ENCODE assay signal across 33 cellular contexts in the genomic region with DNA sequence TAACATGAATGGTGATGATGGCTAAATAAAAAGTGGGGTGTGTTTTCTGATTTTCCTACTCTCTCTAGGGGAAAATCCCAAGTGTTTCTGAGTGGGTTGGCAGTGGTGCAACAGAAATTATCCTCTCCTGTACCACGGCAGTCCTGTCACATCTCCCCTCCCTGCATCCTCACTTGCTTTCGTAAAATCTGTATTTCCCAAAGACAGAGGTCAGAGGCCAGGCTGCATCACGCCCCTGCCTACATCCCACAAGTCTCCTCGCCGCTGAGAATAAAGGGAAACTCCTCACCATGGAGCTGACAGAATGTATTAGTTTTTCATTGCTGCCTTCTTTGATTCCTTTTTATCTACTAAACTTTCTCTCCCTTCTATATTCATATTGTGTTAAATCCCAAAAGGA. TPM values are rescaled to one million over a fixed set of nuclear protein-coding genes. Genes with fewer than 3 reads are reported as not detected.
A peak's percentile ranks its signal among the peaks of the same experiment; 100 is the strongest.
DNase-seq lines count a peak whose midpoint lies in the region; ATAC-seq and TF ChIP-seq lines count a peak whose summit lies in the region.
"Had no signal": no experiment of that assay in that cellular context is flagged by ENCODE, and none has a peak within 500 bp of the region (broad histone marks: within the 10 kb centered on the region; RNA-seq: fewer than 3 reads in every experiment).

No MANE protein-coding gene starts in this region.

- TF ChIP-seq POLR2A in esophagus muscularis mucosa (IDR thresholded peaks at IDR 0.05; ENCODE audit: low read depth) (no peak), gastrocnemius medialis (IDR thresholded peaks at IDR 0.05) (no peak)

- no peak overlapping the region for H3K4me3 Mint-ChIP-seq in activated CD4-positive, alpha-beta memory T cell treated with anti-CD3 and anti-CD28 coated beads, Interleukin-2, amount 10 ng/mL, durations not matched to agents 7 days and 5 days
- no peak overlapping the region for H3K4me3 Mint-ChIP-seq in activated CD4-positive, alpha-beta memory T cell treated with anti-CD3 and anti-CD28 coated beads for 36 hours
- H3K4me3 Mint-ChIP-seq: activated B cell treated with CpG ODN at 0.5 μM for 24 hours; activated T-helper 17 cell treated with anti-CD3 and anti-CD28 coated beads, Interleukin-2, amount 50 U/mL, for 72 hours had no signal

- 94% methylated on average over 5 of the region's 5 CpGs for WGBS in esophagus muscularis mucosa
- WGBS in heart right ventricle, 2 donors: 87 to 91% methylated on average over 5 of the region's 5 CpGs

- H3K36me3 ChIP-seq in esophagus muscularis mucosa (no peaks in the 10 kb centered on the region), SJCRH30 (no peaks in the 10 kb centered on the region), gastrocnemius medialis (no peaks in the 10 kb centered on the region), heart right ventricle (no peaks in the 10 kb centered on the region)
- H3K36me3 ChIP-seq: colonic mucosa, neutrophil, sigmoid colon, upper lobe of right lung had no signal

- peak; percentile 2 for DNase-seq in activated CD4-positive, alpha-beta memory T cell treated with anti-CD3 and anti-CD28 coated beads, Interleukin-2, amount 10 ng/mL, durations not matched to agents 7 days and 5 days
- DNase-seq in activated CD4-positive, alpha-beta memory T cell treated with anti-CD3 and anti-CD28 coated beads for 36 hours: no peak
- peak; percentile 29 for DNase-seq in esophagus muscularis mucosa (ENCODE audit: extremely low spot score)
- peak; percentile 5 for DNase-seq in posterior vena cava (ENCODE audit: low spot score)
- DNase-seq in SJCRH30: no peak
- no peak for DNase-seq in gastrocnemius medialis
- no peak for DNase-seq in heart right ventricle
- no peak for DNase-seq in NCI-H2196 (lab: John Stamatoyannopoulos, UW; ENCODE audit: unreplicated experiment)
- DNase-seq: 8988T; activated B cell treated with CpG ODN at 0.5 μM for 24 hours; activated CD4-positive, alpha-beta T cell treated with anti-CD3 and anti-CD28 coated beads, Interleukin-2, amount 50 U/mL, for 4 hours; activated naive CD4-positive, alpha-beta T cell treated with anti-CD3 and anti-CD28 coated beads, Interleukin-2, amount 50 U/mL, for 16 hours; amniotic stem cell; DMS53; effector memory CD4-positive, alpha-beta T cell; foreskin melanocyte; mesendoderm; NCI-H1105 treated with DMSO at 0.1 percent for 48 hours; NCI-H1930; NCI-H526; NK-92 treated with Interleukin-12 subunit alpha and Interleukin-12 subunit beta, amount 100 ng/mL, for 24 hours; PC-3; psoas muscle; SHP77; stimulated activated CD4-positive, alpha-beta T cell treated with anti-CD3 and anti-CD28 coated beads, Interleukin-2, amount 100 ng/mL, for 24 hours; SW 1271 had no signal

- no peak for TF ChIP-seq EP300 in esophagus muscularis mucosa (IDR thresholded peaks at IDR 0.05)

- peaks cover 19% of the 10 kb centered on the region for H3K4me1 Mint-ChIP-seq in activated CD4-positive, alpha-beta memory T cell treated with anti-CD3 and anti-CD28 coated beads, Interleukin-2, amount 10 ng/mL, durations not matched to agents 7 days and 5 days
- peaks cover 35% of the 10 kb centered on the region for H3K4me1 Mint-ChIP-seq in activated CD4-positive, alpha-beta memory T cell treated with anti-CD3 and anti-CD28 coated beads for 36 hours (ENCODE audit: low read depth)

- H3K4me1 ChIP-seq in esophagus muscularis mucosa: no peaks in the 10 kb centered on the region
- H3K4me1 ChIP-seq in SJCRH30: peaks cover 4% of the 10 kb centered on the region
- no peaks in the 10 kb centered on the region for H3K4me1 ChIP-seq in gastrocnemius medialis
- H3K4me1 ChIP-seq in heart right ventricle: peaks cover 0 to 30% (median 8%) of the 10 kb centered on the region in 9 donors
- H3K4me1 ChIP-seq: colonic mucosa, psoas muscle had no signal

- H3K9me3 Mint-ChIP-seq in activated CD4-positive, alpha-beta memory T cell treated with anti-CD3 and anti-CD28 coated beads, Interleukin-2, amount 10 ng/mL, durations not matched to agents 7 days and 5 days: no peaks in the 10 kb centered on the region
- H3K9me3 Mint-ChIP-seq in activated CD4-positive, alpha-beta memory T cell treated with anti-CD3 and anti-CD28 coated beads for 36 hours: no peaks in the 10 kb centered on the region
- H3K9me3 Mint-ChIP-seq: activated B cell treated with CpG ODN at 0.5 μM for 24 hours; activated T-helper 17 cell treated with anti-CD3 and anti-CD28 coated beads, Interleukin-2, amount 50 U/mL, for 72 hours had no signal

- TF ChIP-seq CTCF in esophagus muscularis mucosa (IDR thresholded peaks at IDR 0.05): no peak
- TF ChIP-seq CTCF in gastrocnemius medialis (IDR thresholded peaks at IDR 0.05 in 4 of 5, conservative IDR thresholded peaks at IDR 0.05 in 1 of 5): no peak
- no peak for TF ChIP-seq CTCF in heart right ventricle (IDR thresholded peaks at IDR 0.05)

- no peak overlapping the region for H3K27ac ChIP-seq in esophagus muscularis mucosa (replicated peaks in 1 of 4)
- H3K27ac ChIP-seq in SJCRH30: no peak overlapping the region
- H3K27ac ChIP-seq in gastrocnemius medialis: no peak overlapping the region
- H3K27ac ChIP-seq in heart right ventricle: peak overlapping the region in 5 of 10 donors; percentile 15 to 75 (median 31)
- H3K27ac ChIP-seq: colonic mucosa, neutrophil, upper lobe of right lung had no signal

- CTCF ChIA-PET in activated CD4-positive, alpha-beta memory T cell treated with anti-CD3 and anti-CD28 coated beads, Interleukin-2, amount 10 ng/mL, durations not matched to agents 7 days and 5 days (lab: Charles Lee): no interaction called here
- CTCF ChIA-PET in activated CD4-positive, alpha-beta memory T cell treated with anti-CD3 and anti-CD28 coated beads for 36 hours (lab: Charles Lee): interaction anchor here (1.4 kb wide), 1 partner anchor 29 kb away, joined by 3 read pairs; no protein-coding TSS in a partner anchor

- POLR2A ChIA-PET in activated CD4-positive, alpha-beta memory T cell treated with anti-CD3 and anti-CD28 coated beads, Interleukin-2, amount 10 ng/mL, durations not matched to agents 7 days and 5 days (lab: Charles Lee): no interaction called here
- POLR2A ChIA-PET in activated CD4-positive, alpha-beta memory T cell treated with anti-CD3 and anti-CD28 coated beads for 36 hours (lab: Charles Lee): no interaction called here

- H3K27me3 Mint-ChIP-seq in activated CD4-positive, alpha-beta memory T cell treated with anti-CD3 and anti-CD28 coated beads, Interleukin-2, amount 10 ng/mL, durations not matched to agents 7 days and 5 days: peaks cover 6% of the 10 kb centered on the region
- H3K27me3 Mint-ChIP-seq in activated CD4-positive, alpha-beta memory T cell treated with anti-CD3 and anti-CD28 coated beads for 36 hours: no peaks in the 10 kb centered on the region
- H3K27me3 Mint-ChIP-seq: activated B cell treated with CpG ODN at 0.5 μM for 24 hours; activated T-helper 17 cell treated with anti-CD3 and anti-CD28 coated beads, Interleukin-2, amount 50 U/mL, for 72 hours had no signal

- H3K27me3 ChIP-seq in esophagus muscularis mucosa (no peaks in the 10 kb centered on the region), SJCRH30 (no peaks in the 10 kb centered on the region), gastrocnemius medialis (peaks cover 0 to 4% (median 0%) of the 10 kb centered on the region in 3 donors), heart right ventricle (no peaks in the 10 kb centered on the region)
- H3K27me3 ChIP-seq: colonic mucosa, sigmoid colon, upper lobe of right lung had no signal

- intact Hi-C loops in activated CD4-positive, alpha-beta memory T cell treated with anti-CD3 and anti-CD28 coated beads for 36 hours (cut with micrococcal nuclease): no loop called here
- intact Hi-C loops in esophagus muscularis mucosa (cut with DNase I) (no loop called here), posterior vena cava (cut with DNase I) (no loop called here), gastrocnemius medialis (cut with DNase I; ENCODE audit: low total_unique reads) (no loop called here), heart right ventricle (cut with DNase I) (no loop called here)

- in situ Hi-C loops in gastrocnemius medialis (cut with MboI; ENCODE audit: low sequenced_read_pairs in 4 of 4): no loop called here

- H3K9me3 ChIP-seq in esophagus muscularis mucosa: no peaks in the 10 kb centered on the region
- no peaks in the 10 kb centered on the region for H3K9me3 ChIP-seq in SJCRH30 (replicated peaks)
- no peaks in the 10 kb centered on the region for H3K9me3 ChIP-seq in gastrocnemius medialis
- H3K9me3 ChIP-seq in heart right ventricle: no peaks in the 10 kb centered on the region
- H3K9me3 ChIP-seq: colonic mucosa, neutrophil, psoas muscle, sigmoid colon, upper lobe of right lung had no signal

- H3K36me3 Mint-ChIP-seq in activated CD4-positive, alpha-beta memory T cell treated with anti-CD3 and anti-CD28 coated beads, Interleukin-2, amount 10 ng/mL, durations not matched to agents 7 days and 5 days (ENCODE audit: low read depth): no peaks in the 10 kb centered on the region
- H3K36me3 Mint-ChIP-seq in activated CD4-positive, alpha-beta memory T cell treated with anti-CD3 and anti-CD28 coated beads for 36 hours: no peaks in the 10 kb centered on the region

- H3K4me3 ChIP-seq in esophagus muscularis mucosa: no peak overlapping the region
- H3K4me3 ChIP-seq in SJCRH30: no peak overlapping the region
- no peak overlapping the region for H3K4me3 ChIP-seq in gastrocnemius medialis
- H3K4me3 ChIP-seq in heart right ventricle: no peak overlapping the region
- H3K4me3 ChIP-seq: colonic mucosa, psoas muscle, sigmoid colon, upper lobe of right lung had no signal

- H3K27ac Mint-ChIP-seq in activated CD4-positive, alpha-beta memory T cell treated with anti-CD3 and anti-CD28 coated beads, Interleukin-2, amount 10 ng/mL, durations not matched to agents 7 days and 5 days: no peak overlapping the region
- no peak overlapping the region for H3K27ac Mint-ChIP-seq in activated CD4-positive, alpha-beta memory T cell treated with anti-CD3 and anti-CD28 coated beads for 36 hours
- H3K27ac Mint-ChIP-seq: activated B cell treated with CpG ODN at 0.5 μM for 24 hours had no signal

- ATAC-seq in gastrocnemius medialis (no peak), heart right ventricle (no peak)
- ATAC-seq: activated T-helper 17 cell treated with anti-CD3 and anti-CD28 coated beads, Interleukin-2, amount 50 U/mL, for 72 hours; left colon; PC-3 had no signal

RNA-seq across cellular contexts. Expression of a gene that starts 13.1 kb away (rescaled TPM):
- 1 to 10 TPM; 7.3 to 8.4 TPM for total RNA-seq in activated CD4-positive, alpha-beta memory T cell treated with anti-CD3 and anti-CD28 coated beads, Interleukin-2, amount 10 ng/mL, durations not matched to agents 7 days and 5 days
- 10 to 100 TPM; 38.9 to 40.2 TPM for total RNA-seq in activated CD4-positive, alpha-beta memory T cell treated with anti-CD3 and anti-CD28 coated beads for 36 hours
- 1 to 10 TPM; 1.1 to 2.1 (median 1.8) TPM for total RNA-seq in esophagus muscularis mucosa
- total RNA-seq in posterior vena cava: 10 to 100 TPM; 14.6 to 15.4 TPM
- 0.04 TPM in 1 of 2 replicates, not detected in the other for total RNA-seq in SJCRH30 (2014; rRNA removed; shearing (Covaris generic))
- total RNA-seq in gastrocnemius medialis: 1 to 10 TPM in 1 of 4 donors, under 1 TPM in 3; 0.41 to 3.3 (median 0.54) TPM
- 1 to 10 TPM in 5 of 10 donors, under 1 TPM in 5; 0.22 to 1.7 (median 0.90) TPM for total RNA-seq in heart right ventricle
- polyA plus RNA-seq in heart right ventricle: under 1 TPM; 0.22 to 0.74 TPM
- total RNA-seq: G401 had no signal

Comparison
In these comparisons a context has a peak if more than half of its experiments do, and no peak if none do; other contexts are left out.
1. DNase-seq: peak in activated CD4-positive, alpha-beta memory T cell treated with anti-CD3 and anti-CD28 coated beads, Interleukin-2, amount 10 ng/mL, durations not matched to agents 7 days and 5 days (single experiment), esophagus muscularis mucosa (single experiment) and posterior vena cava (single experiment); none in activated CD4-positive, alpha-beta memory T cell treated with anti-CD3 and anti-CD28 coated beads for 36 hours (single experiment), SJCRH30 (0 of 2), gastrocnemius medialis (0 of 2), heart right ventricle (0 of 2) and NCI-H2196 (single experiment).